ENCODE assay signal across 1 cellular context in genomic region chr11:20544536-20545237, GRCh38.
TF ChIP-seq lines count a peak whose summit lies in the region.

No MANE protein-coding gene starts in this region.

TF ChIP-seq in neural cell, 6 proteins besides CTCF, POLR2A, EP300 and RAD21 (continued from another document):
- TF ChIP-seq, protein P1, sequence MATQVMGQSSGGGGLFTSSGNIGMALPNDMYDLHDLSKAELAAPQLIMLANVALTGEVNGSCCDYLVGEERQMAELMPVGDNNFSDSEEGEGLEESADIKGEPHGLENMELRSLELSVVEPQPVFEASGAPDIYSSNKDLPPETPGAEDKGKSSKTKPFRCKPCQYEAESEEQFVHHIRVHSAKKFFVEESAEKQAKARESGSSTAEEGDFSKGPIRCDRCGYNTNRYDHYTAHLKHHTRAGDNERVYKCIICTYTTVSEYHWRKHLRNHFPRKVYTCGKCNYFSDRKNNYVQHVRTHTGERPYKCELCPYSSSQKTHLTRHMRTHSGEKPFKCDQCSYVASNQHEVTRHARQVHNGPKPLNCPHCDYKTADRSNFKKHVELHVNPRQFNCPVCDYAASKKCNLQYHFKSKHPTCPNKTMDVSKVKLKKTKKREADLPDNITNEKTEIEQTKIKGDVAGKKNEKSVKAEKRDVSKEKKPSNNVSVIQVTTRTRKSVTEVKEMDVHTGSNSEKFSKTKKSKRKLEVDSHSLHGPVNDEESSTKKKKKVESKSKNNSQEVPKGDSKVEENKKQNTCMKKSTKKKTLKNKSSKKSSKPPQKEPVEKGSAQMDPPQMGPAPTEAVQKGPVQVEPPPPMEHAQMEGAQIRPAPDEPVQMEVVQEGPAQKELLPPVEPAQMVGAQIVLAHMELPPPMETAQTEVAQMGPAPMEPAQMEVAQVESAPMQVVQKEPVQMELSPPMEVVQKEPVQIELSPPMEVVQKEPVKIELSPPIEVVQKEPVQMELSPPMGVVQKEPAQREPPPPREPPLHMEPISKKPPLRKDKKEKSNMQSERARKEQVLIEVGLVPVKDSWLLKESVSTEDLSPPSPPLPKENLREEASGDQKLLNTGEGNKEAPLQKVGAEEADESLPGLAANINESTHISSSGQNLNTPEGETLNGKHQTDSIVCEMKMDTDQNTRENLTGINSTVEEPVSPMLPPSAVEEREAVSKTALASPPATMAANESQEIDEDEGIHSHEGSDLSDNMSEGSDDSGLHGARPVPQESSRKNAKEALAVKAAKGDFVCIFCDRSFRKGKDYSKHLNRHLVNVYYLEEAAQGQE (IDR thresholded peaks at IDR 0.05; ENCODE audit: borderline replicate concordance): peak; percentile 93
- TF ChIP-seq EZH2 (IDR thresholded peaks at IDR 0.05; ENCODE audit: borderline replicate concordance, insufficient read depth, low read length, poor library complexity, severe bottlenecking) (no peak), SMC3 (conservative IDR thresholded peaks at IDR 0.05; ENCODE audit: poor library complexity) (no peak), MXI1 (conservative IDR thresholded peaks at IDR 0.05; ENCODE audit: poor library complexity, severe bottlenecking) (no peak)
